8 cellular contexts compared by ENCODE assay signal in genomic region chr10:44310762-44311562, GRCh38.
A peak's percentile ranks its signal among the peaks of the same experiment; 100 is the strongest.
DNase-seq lines count a peak whose midpoint lies in the region; ATAC-seq, FAIRE-seq and TF ChIP-seq lines count a peak whose summit lies in the region.

No MANE protein-coding gene starts in this region.

- H3K9me3 ChIP-seq in HUES64 (ENCODE audit: insufficient read depth, low read depth, low read length), result no peaks in the 10 kb centered on the region
- no peaks in the 10 kb centered on the region for H3K9me3 ChIP-seq in HepG2 (ENCODE audit: low read length)

- H3K36me3 ChIP-seq in HUES64 (ENCODE audit: insufficient read depth, low read length) (no peaks in the 10 kb centered on the region), HepG2 (replicated peaks in 1 of 2; ENCODE audit: control insufficient read depth in 1 of 2, insufficient read depth in 2 of 2, low read length in 2 of 2) (no peaks in the 10 kb centered on the region)

- H3K4me3 ChIP-seq in HUES64 (ENCODE audit: low read length) (peak overlapping the region; percentile 40), choroid plexus epithelial cell (ENCODE audit: low read depth, low read length) (peak overlapping the region; percentile 39), HepG2 (replicated peaks in 1 of 3; ENCODE audit: insufficient read depth in 1 of 3, low read depth in 2 of 3, low read length in 3 of 3) (no peak overlapping the region)

- peak; percentile 78 for ATAC-seq in GM21447 (IDR thresholded peaks at IDR 0.05; ENCODE audit: unreplicated experiment)
- no peak; the same call in 2 of the 3 replicates for ATAC-seq in HepG2

- 17% methylated on average over 58 of the region's 58 CpGs for WGBS in HUES64
- 82% methylated on average over 39 of the region's 58 CpGs for WGBS in HepG2 (ENCODE audit: low lambda C conversion rate)

- no peak for TF ChIP-seq RAD21 in HepG2 (CRISPR knock-in tag; IDR thresholded peaks at IDR 0.05)

- H3K27me3 ChIP-seq in HUES64 (ENCODE audit: insufficient read depth, low read length) (peaks cover 30% of the 10 kb centered on the region), HepG2 (ENCODE audit: control insufficient read depth in 1 of 2, insufficient read depth in 2 of 2, low read length in 2 of 2) (no peaks in the 10 kb centered on the region)

- no peaks in the 10 kb centered on the region for H4K20me1 ChIP-seq in HepG2 (ENCODE audit: insufficient read depth, low read length)

- H3K27ac ChIP-seq in HUES64 (ENCODE audit: low read depth, low read length), result no peak overlapping the region
- H3K27ac ChIP-seq in HepG2 (ENCODE audit: extremely low read length, insufficient read depth, low read length), result no peak overlapping the region

- no peak overlapping the region for H2AFZ ChIP-seq in HepG2 (ENCODE audit: low read length)

- H3K4me1 ChIP-seq in HUES64 (ENCODE audit: insufficient read depth, low read length), result 0 out of 2 replicates have a peak, but pooled peaks cover 2% of the 10 kb centered on the region
- peaks cover 7% of the 10 kb centered on the region; the same call in 1 of the 2 replicates for H3K4me1 ChIP-seq in HepG2 (ENCODE audit: insufficient read depth, low read length)

- no peak for TF ChIP-seq POLR2A in HepG2 (IDR thresholded peaks at IDR 0.05; ENCODE audit: insufficient read depth in 1 of 2, low read depth in 2 of 2, low read length in 2 of 2)

- H3K9ac ChIP-seq in HUES64 (ENCODE audit: low read depth, low read length) (0 out of 2 replicates have a peak overlapping the region, but pooled peaks have one; percentile 32), HepG2 (ENCODE audit: insufficient read depth, low read depth, low read length) (no peak overlapping the region)

- in situ Hi-C loops in HepG2 (cut with HindIII; ENCODE audit: extremely low pct_ligation_motif_present, low pct_unique_long_range_greater_than_20kb), result no loop called here

- TF ChIP-seq EP300 in HepG2 (IDR thresholded peaks at IDR 0.05; ENCODE audit: low read depth in 2 of 2, low read length in 2 of 2) (no peak), HepG2 (CRISPR knock-in tag; IDR thresholded peaks at IDR 0.05; ENCODE audit: borderline replicate concordance) (no peak)

- POLR2A ChIA-PET in HepG2 (lab: Yijun Ruan, JAX), result no interaction called here

- no peak for FAIRE-seq in HepG2 (lab: Jason Lieb, UNC)

- H3K79me2 ChIP-seq in HepG2 (ENCODE audit: insufficient read depth, low read length), result no peaks in the 10 kb centered on the region

- intact Hi-C loops in HepG2 (cut with micrococcal nuclease; ENCODE audit: unreplicated experiment), result no loop called here

- peak; percentile 77 for DNase-seq in DMS153 (lab: John Stamatoyannopoulos, UW)
- DNase-seq in activated CD4-positive, alpha-beta T cell treated with anti-CD3 and anti-CD28 coated beads for 24 hours (ENCODE audit: low read depth in 2 of 2), result peak; percentile 34 to 48
- DNase-seq in choroid plexus epithelial cell (ENCODE audit: low read depth), result peak; percentile 81
- no peak for DNase-seq in HepG2 (ENCODE audit: low spot score)
- peak; percentile 62 for DNase-seq in stimulated activated CD4-positive, alpha-beta T cell treated with anti-CD3 and anti-CD28 coated beads, Interleukin-4, amount 100 ng/mL, for 1 hour
- no peak for DNase-seq in GOT3 (lab: John Stamatoyannopoulos, UW)

- TF ChIP-seq CTCF in choroid plexus epithelial cell (conservative IDR thresholded peaks at IDR 0.05; ENCODE audit: low read depth, low read length) (peak; percentile 60), HepG2 (CRISPR knock-in tag; IDR thresholded peaks at IDR 0.05) (no peak)

- CTCF ChIA-PET in HepG2 (lab: Yijun Ruan, JAX; ENCODE audit: low intra/inter-chr PET ratio, low total read pairs), result no interaction called here

- H3K4me2 ChIP-seq in HepG2 (ENCODE audit: low read depth, low read length), result no peak overlapping the region

- BruUV-seq in HepG2 (replicated peaks; lab: Mats Ljungman, UMichigan), result no TSS peak

TF ChIP-seq in HepG2, 621 proteins besides CTCF, POLR2A, EP300 and RAD21:
- TF ChIP-seq ZFP36L2 (CRISPR knock-in tag; IDR thresholded peaks at IDR 0.05), result no peak
- peak; percentile 84 for TF ChIP-seq ZBTB33 (CRISPR knock-in tag; IDR thresholded peaks at IDR 0.05)

Comparison
In these comparisons a context has a peak if more than half of its experiments do, and no peak if none do; other contexts are left out.
1. DNase-seq: peak in DMS153 (single experiment), activated CD4-positive, alpha-beta T cell treated with anti-CD3 and anti-CD28 coated beads for 24 hours (2 of 2), choroid plexus epithelial cell (single experiment) and stimulated activated CD4-positive, alpha-beta T cell treated with anti-CD3 and anti-CD28 coated beads, Interleukin-4, amount 100 ng/mL, for 1 hour (single experiment); none in HepG2 (single experiment) and GOT3 (single experiment).
2. H3K4me3 ChIP-seq: peak in HUES64 (single experiment) and choroid plexus epithelial cell (single experiment); none in HepG2 (0 of 3).